26 cellular contexts compared by ENCODE assay signal in genomic region chr2:123453772-123454171, GRCh38.
"Had no signal": no experiment of that assay in that cellular context is flagged by ENCODE, and none has a peak within 500 bp of the region (broad histone marks: within the 10 kb centered on the region; RNA-seq: fewer than 3 reads in every experiment).

No MANE protein-coding gene starts in this region.

- H3K36me3 ChIP-seq: MG63 had no signal

- H3K27ac Mint-ChIP-seq: activated CD4-positive, alpha-beta memory T cell treated with anti-CD3 and anti-CD28 coated beads for 36 hours; activated CD4-positive, alpha-beta T cell treated with anti-CD3 and anti-CD28 coated beads, Interleukin-2, amount 10 ng/mL, durations not matched to agents 7 days and 5 days; activated naive CD8-positive, alpha-beta T cell had no signal

- ATAC-seq: activated T-cell treated with anti-CD3 and anti-CD28 coated beads, Interleukin-2, amount 50 U/mL, for 4 hours; PC-3 had no signal

- DNase-seq: activated CD4-positive, alpha-beta memory T cell treated with anti-CD3 and anti-CD28 coated beads for 36 hours; activated CD4-positive, alpha-beta T cell treated with anti-CD3 and anti-CD28 coated beads, Interleukin-2, amount 10 ng/mL, durations not matched to agents 7 days and 5 days; activated CD4-positive, CD25-positive, alpha-beta regulatory T cell; activated CD8-positive, alpha-beta memory T cell treated with anti-CD3 and anti-CD28 coated beads for 24 hours; activated effector memory CD4-positive, alpha-beta T cell treated with anti-CD3 and anti-CD28 coated beads, Interleukin-2, amount 50 U/mL, for 16 hours; activated naive CD4-positive, alpha-beta T cell treated with Interleukin-2 at 50 U/mL for 16 hours; activated T-cell treated with anti-CD3 and anti-CD28 coated beads, Interleukin-2, amount 50 U/mL, for 4 hours; amygdala; caudate nucleus; MG63; MV-4-11; NCI-H1092 treated with DMSO at 0.1 percent for 48 hours; NCI-H1417 treated with DMSO at 0.1 percent for 48 hours; NCI-H2029; NCI-H2107; NCI-H345; NCI-H510A; NCI-H526 treated with DMSO at 0.1 percent for 48 hours; NK-92 treated with Interleukin-12 subunit alpha and Interleukin-12 subunit beta, amount 100 ng/mL, for 24 hours; PC-3; SK-N-SH; T-helper 1 cell had no signal

- H3K4me1 Mint-ChIP-seq: activated CD4-positive, alpha-beta T cell treated with anti-CD3 and anti-CD28 coated beads, Interleukin-2, amount 10 ng/mL, durations not matched to agents 7 days and 5 days had no signal

- H3K27me3 ChIP-seq: MG63 had no signal

- H3K36me3 Mint-ChIP-seq: activated CD4-positive, alpha-beta memory T cell treated with anti-CD3 and anti-CD28 coated beads for 36 hours; activated naive CD8-positive, alpha-beta T cell; brain had no signal

- H3K9me3 Mint-ChIP-seq: brain had no signal

- FAIRE-seq: astrocyte, RCC 7860 had no signal

- H3K4me3 Mint-ChIP-seq: activated CD4-positive, alpha-beta memory T cell treated with anti-CD3 and anti-CD28 coated beads for 36 hours; activated CD4-positive, alpha-beta T cell treated with anti-CD3 and anti-CD28 coated beads, Interleukin-2, amount 10 ng/mL, durations not matched to agents 7 days and 5 days; activated naive CD8-positive, alpha-beta T cell; activated T-cell treated with anti-CD3 and anti-CD28 coated beads, Interleukin-2, amount 50 U/mL, for 4 hours; brain had no signal

- H3K27me3 Mint-ChIP-seq: activated CD4-positive, alpha-beta memory T cell treated with anti-CD3 and anti-CD28 coated beads for 36 hours; activated CD4-positive, alpha-beta T cell treated with anti-CD3 and anti-CD28 coated beads, Interleukin-2, amount 10 ng/mL, durations not matched to agents 7 days and 5 days; activated naive CD8-positive, alpha-beta T cell had no signal

- H3K4me3 ChIP-seq: MG63 had no signal
